Comparison of ENCODE assay signal across 11 cellular contexts in the genomic region with DNA sequence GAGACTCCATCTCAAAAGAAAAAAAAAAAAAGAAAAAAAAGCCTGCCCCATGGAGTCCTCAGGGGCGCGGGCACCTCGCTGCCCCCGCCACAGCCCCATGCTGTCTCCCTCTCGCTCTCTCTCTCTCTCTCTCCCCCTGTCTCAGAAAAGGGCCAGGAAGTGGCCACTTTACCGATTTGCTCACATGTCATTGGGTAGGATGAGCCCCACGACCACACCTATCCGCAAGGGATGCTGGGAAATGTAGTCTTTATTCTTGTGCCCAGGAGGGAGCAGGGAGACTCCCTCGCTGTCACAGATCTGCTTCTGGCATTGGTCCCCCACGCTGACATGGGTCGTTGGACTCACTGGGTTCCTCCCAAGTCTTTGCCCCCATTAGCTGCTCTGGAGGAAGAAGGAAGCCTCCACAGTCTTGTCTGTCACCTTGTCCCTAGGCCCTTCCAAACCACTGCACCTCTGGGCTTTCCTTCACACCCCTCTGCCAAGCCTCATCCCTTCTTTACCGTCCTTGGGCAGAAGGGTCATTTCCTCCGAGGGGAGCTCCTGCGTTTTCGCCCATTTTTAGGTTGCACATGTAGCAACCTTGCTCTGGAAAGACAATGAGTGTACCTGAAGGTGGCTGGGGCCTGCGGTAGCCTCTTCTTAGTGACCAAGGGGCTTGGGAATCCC. TPM values are rescaled to one million over a fixed set of nuclear protein-coding genes. Genes with fewer than 3 reads are reported as not detected.
A peak's percentile ranks its signal among the peaks of the same experiment; 100 is the strongest.
DNase-seq lines count a peak whose midpoint lies in the region; TF ChIP-seq lines count a peak whose summit lies in the region.
"Had no signal": no experiment of that assay in that cellular context is flagged by ENCODE, and none has a peak within 500 bp of the region (broad histone marks: within the 10 kb centered on the region; RNA-seq: fewer than 3 reads in every experiment).

No MANE protein-coding gene starts in this region.

- H3K36me3 ChIP-seq in neural progenitor cell (no peaks in the 10 kb centered on the region), BE2C (no peaks in the 10 kb centered on the region)
- H3K36me3 ChIP-seq: gastrocnemius medialis had no signal

- peaks cover 11% of the 10 kb centered on the region for H3K4me1 Mint-ChIP-seq in neural progenitor cell

- H3K27me3 ChIP-seq in neural progenitor cell (no peaks in the 10 kb centered on the region), BE2C (no peaks in the 10 kb centered on the region)
- H3K27me3 ChIP-seq: gastrocnemius medialis had no signal

- no peaks in the 10 kb centered on the region for H4K20me1 ChIP-seq in neural progenitor cell (ENCODE audit: low read depth)

- H3K27me3 Mint-ChIP-seq in neural progenitor cell (ENCODE audit: insufficient read depth, low read depth) = peaks cover 16% of the 10 kb centered on the region

- peaks cover 14% of the 10 kb centered on the region for H3K9me3 Mint-ChIP-seq in neural progenitor cell

- no peak overlapping the region for H3K27ac Mint-ChIP-seq in neural progenitor cell

- H3K4me3 Mint-ChIP-seq in neural progenitor cell = no peak overlapping the region

- H3K79me2 ChIP-seq in neural progenitor cell (ENCODE audit: low read depth) = no peaks in the 10 kb centered on the region

- DNase-seq in NCI-H2171 treated with DMSO at 0.1 percent for 48 hours (lab: John Stamatoyannopoulos, UW) (peak; percentile 6), NCI-H2171 (lab: John Stamatoyannopoulos, UW) (no peak), GM12864 (ENCODE audit: low read depth) (peak; percentile 49), SW480 (ENCODE audit: low spot score) (peak; percentile 22), islet precursor cell (peak; percentile 46), DMS153 treated with DMSO at 0.1 percent for 48 hours (lab: John Stamatoyannopoulos, UW; ENCODE audit: unreplicated experiment) (no peak), neural progenitor cell (ENCODE audit: low spot score) (no peak), BE2C (no peak)
- DNase-seq: gastrocnemius medialis had no signal

- no peak for TF ChIP-seq CTCF in GM12864 (IDR thresholded peaks at IDR 0.05; ENCODE audit: low read depth, low read length, missing control alignments)
- TF ChIP-seq CTCF in neural progenitor cell (IDR thresholded peaks at IDR 0.05) = no peak
- TF ChIP-seq CTCF in BE2C (IDR thresholded peaks at IDR 0.05; ENCODE audit: low read depth, low read length) = no peak

- no peak overlapping the region for H3K27ac ChIP-seq in neural progenitor cell
- H3K27ac ChIP-seq: gastrocnemius medialis had no signal

- H2AFZ ChIP-seq in neural progenitor cell (replicated peaks) = no peak overlapping the region

- no peaks in the 10 kb centered on the region for H3K36me3 Mint-ChIP-seq in neural progenitor cell

- no peak overlapping the region for H3K4me2 ChIP-seq in neural progenitor cell

- H3K9ac ChIP-seq in neural progenitor cell = no peak overlapping the region

- no peaks in the 10 kb centered on the region for H3K4me1 ChIP-seq in neural progenitor cell
- no peaks in the 10 kb centered on the region for H3K4me1 ChIP-seq in BE2C
- H3K4me1 ChIP-seq: gastrocnemius medialis had no signal

- H3K4me3 ChIP-seq in GM12864 (ENCODE audit: low read depth, low read length) (no peak overlapping the region), neural progenitor cell (no peak overlapping the region), BE2C (ENCODE audit: low read depth, low read length) (no peak overlapping the region)
- H3K4me3 ChIP-seq: gastrocnemius medialis had no signal

- H3K9me3 ChIP-seq in neural progenitor cell (ENCODE audit: low read depth) (no peaks in the 10 kb centered on the region), BE2C (no peaks in the 10 kb centered on the region)
- H3K9me3 ChIP-seq: gastrocnemius medialis had no signal

- no peaks in the 10 kb centered on the region for H3F3A ChIP-seq in neural progenitor cell (ENCODE audit: low read depth)

RNA-seq across cellular contexts. Expression of a gene that starts 6.9 kb away (rescaled TPM):
- not detected in 2 replicates for total RNA-seq in neural progenitor cell (ENCODE audit: low replicate concordance)
- polyA plus RNA-seq in BE2C (2012; ENCODE audit: insufficient read depth, insufficient read length, low read depth) = 11.3 TPM
- total RNA-seq: activated CD8-positive, alpha-beta memory T cell treated with anti-CD3 and anti-CD28 coated beads for 36 hours; LHCN-M2 had no signal

RNA-seq across cellular contexts. Expression of a gene that starts 46.3 kb away (rescaled TPM):
- 566 and 968 TPM in 2 replicates for total RNA-seq in neural progenitor cell (ENCODE audit: low replicate concordance)
- polyA plus RNA-seq in BE2C (2012; ENCODE audit: insufficient read depth, insufficient read length, low read depth) = 17.6 TPM

Comparison
In these comparisons a context has a peak if more than half of its experiments do, and no peak if none do; other contexts are left out.
1. DNase-seq: peak in NCI-H2171 treated with DMSO at 0.1 percent for 48 hours (single experiment), GM12864 (single experiment), SW480 (single experiment) and islet precursor cell (single experiment); none in NCI-H2171 (single experiment), DMS153 treated with DMSO at 0.1 percent for 48 hours (single experiment), neural progenitor cell (single experiment) and BE2C (single experiment).